1 cellular context compared by ENCODE assay signal in the genomic region with DNA sequence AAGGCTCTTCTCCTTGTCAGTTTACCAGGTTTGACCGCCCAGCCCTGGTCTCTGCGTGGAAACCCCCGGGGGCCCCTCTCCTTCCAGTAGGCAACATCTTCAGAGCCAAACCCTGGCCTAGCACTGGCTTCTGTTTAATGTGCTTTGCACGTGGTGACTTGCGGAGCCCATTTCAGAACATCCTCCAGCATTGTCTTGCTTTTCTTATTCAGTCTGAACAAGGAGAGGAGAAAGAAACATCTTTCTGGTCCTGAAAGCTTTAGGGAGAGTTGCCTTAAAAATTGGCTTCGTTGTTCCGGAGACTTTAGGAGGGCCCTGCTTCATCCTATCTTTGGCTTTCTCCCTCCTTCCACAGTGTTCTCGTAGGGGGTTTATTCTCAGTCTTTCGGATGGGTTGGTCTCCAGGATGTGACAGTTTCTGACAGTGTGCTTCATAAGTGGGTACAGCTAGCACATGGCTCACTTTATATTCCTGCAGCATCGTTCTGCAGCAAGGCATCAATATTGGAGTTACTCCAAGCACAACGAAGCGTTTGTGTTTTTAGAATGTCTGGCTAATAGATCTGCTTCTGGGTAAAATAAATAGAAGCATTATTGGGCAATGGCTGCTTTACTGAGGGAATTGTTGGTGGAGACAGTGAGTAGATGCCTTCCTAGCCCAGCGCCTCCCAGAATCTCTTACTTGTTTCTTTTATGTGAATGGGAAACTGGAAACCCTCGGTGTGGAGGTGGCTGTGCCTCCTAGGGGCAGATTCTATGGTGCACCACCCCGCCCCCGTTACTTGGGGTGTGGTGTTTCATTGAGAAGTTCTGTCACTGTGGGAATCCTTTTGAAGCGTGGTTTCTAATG.
A peak's percentile ranks its signal among the peaks of the same experiment; 100 is the strongest.
TF ChIP-seq lines count a peak whose summit lies in the region.

No MANE protein-coding gene starts in this region.

TF ChIP-seq in GM12878, 131 proteins besides CTCF, POLR2A, EP300 and RAD21:
- TF ChIP-seq MEF2B (IDR thresholded peaks at IDR 0.05; ENCODE audit: partially characterized antibody, poor library complexity, severe bottlenecking) (peak; percentile 31), SUZ12 (IDR thresholded peaks at IDR 0.05; ENCODE audit: unreplicated experiment) (no peak)
TF ChIP-seq in GM12878: peak in this region for 1.
